19 cellular contexts compared by ENCODE assay signal in genomic region chrX:97397371-97397770, GRCh38.
DNase-seq lines count a peak whose midpoint lies in the region; ATAC-seq, FAIRE-seq and TF ChIP-seq lines count a peak whose summit lies in the region.
"Had no signal": no experiment of that assay in that cellular context is flagged by ENCODE, and none has a peak within 500 bp of the region (broad histone marks: within the 10 kb centered on the region; RNA-seq: fewer than 3 reads in every experiment).

No MANE protein-coding gene starts in this region.

- no peak for DNase-seq in activated CD8-positive, alpha-beta memory T cell treated with anti-CD3 and anti-CD28 coated beads, Interleukin-2, amount 10 ng/mL, durations not matched to agents 7 days and 5 days
- DNase-seq in activated CD8-positive, alpha-beta memory T cell treated with anti-CD3 and anti-CD28 coated beads, Interleukin-2, amount 50 U/mL, for 48 hours: no peak
- DNase-seq in NCI-H226 (peak; percentile 39), astrocyte (ENCODE audit: low read depth) (peak; percentile 58), smooth muscle cell (lab: John Stamatoyannopoulos, UW; ENCODE audit: unreplicated experiment) (no peak), left cardiac atrium (no peak), NCI-H1694 (lab: John Stamatoyannopoulos, UW) (no peak)
- DNase-seq: ACHN; activated B cell treated with CpG ODN at 0.5 μM for 24 hours; effector CD4-positive, alpha-beta T cell; GDM1; NCI-H1092; NCI-H345; stimulated activated CD4-positive, alpha-beta T cell treated with anti-CD3 and anti-CD28 coated beads, Interleukin-2, amount 100 ng/mL, for 48 hours; uterus had no signal

- TF ChIP-seq POLR2A in GM18505 (IDR thresholded peaks at IDR 0.05; ENCODE audit: borderline replicate concordance, extremely low read depth, insufficient read depth, insufficient read length): no peak

- WGBS in smooth muscle cell (ENCODE audit: low lambda C conversion rate): 27% methylated on average over 3 of the region's 3 CpGs

- H2AFZ ChIP-seq in astrocyte (ENCODE audit: low read depth, low read length) (no peak overlapping the region), smooth muscle cell (ENCODE audit: low read depth) (no peak overlapping the region)

- H3K4me2 ChIP-seq in astrocyte (ENCODE audit: low read length) (peak overlapping the region; percentile 36), smooth muscle cell (peak overlapping the region; percentile 62)
- H3K4me2 ChIP-seq: neural progenitor cell had no signal

- H3K4me1 ChIP-seq in astrocyte (ENCODE audit: insufficient read depth, low read length) (peaks cover 3% of the 10 kb centered on the region), smooth muscle cell (ENCODE audit: low read depth) (peaks cover 15% of the 10 kb centered on the region)
- H3K4me1 ChIP-seq: right atrium auricular region, uterus had no signal

- H3K79me2 ChIP-seq in astrocyte (ENCODE audit: insufficient read depth, low read length): no peaks in the 10 kb centered on the region
- no peaks in the 10 kb centered on the region for H3K79me2 ChIP-seq in smooth muscle cell (ENCODE audit: low read depth)

- peaks cover 48% of the 10 kb centered on the region for H3K4me1 Mint-ChIP-seq in activated CD8-positive, alpha-beta memory T cell treated with anti-CD3 and anti-CD28 coated beads, Interleukin-2, amount 10 ng/mL, durations not matched to agents 7 days and 5 days
- peaks cover 34% of the 10 kb centered on the region for H3K4me1 Mint-ChIP-seq in astrocyte (ENCODE audit: low read depth, unreplicated experiment)

- intact Hi-C loops in left cardiac atrium (cut with DNase I): no loop called here

- peak overlapping the region; percentile 88 for H3K27ac Mint-ChIP-seq in activated CD8-positive, alpha-beta memory T cell treated with anti-CD3 and anti-CD28 coated beads, Interleukin-2, amount 10 ng/mL, durations not matched to agents 7 days and 5 days
- peak overlapping the region; percentile 76 for H3K27ac Mint-ChIP-seq in astrocyte (ENCODE audit: unreplicated experiment)
- H3K27ac Mint-ChIP-seq: activated B cell treated with CpG ODN at 0.5 μM for 24 hours, neural progenitor cell had no signal

- ATAC-seq in activated CD8-positive, alpha-beta memory T cell treated with anti-CD3 and anti-CD28 coated beads, Interleukin-2, amount 10 ng/mL, durations not matched to agents 7 days and 5 days: no peak
- ATAC-seq in left cardiac atrium: no peak
- ATAC-seq in GM18505 (IDR thresholded peaks at IDR 0.05; ENCODE audit: unreplicated experiment): no peak

- no peak for TF ChIP-seq CTCF in astrocyte (IDR thresholded peaks at IDR 0.05; ENCODE audit: insufficient read depth, low read depth, low read length)
- TF ChIP-seq CTCF in smooth muscle cell (IDR thresholded peaks at IDR 0.05; ENCODE audit: borderline replicate concordance, insufficient read depth, poor library complexity, severe bottlenecking): no peak

- H3K4me3 ChIP-seq in astrocyte (ENCODE audit: insufficient read depth, low read depth, low read length): no peak overlapping the region
- H3K4me3 ChIP-seq in smooth muscle cell: no peak overlapping the region
- H3K4me3 ChIP-seq: neural progenitor cell, right atrium auricular region, uterus had no signal

- no peaks in the 10 kb centered on the region for H4K20me1 ChIP-seq in astrocyte (ENCODE audit: insufficient read depth, low read length)
- no peaks in the 10 kb centered on the region for H4K20me1 ChIP-seq in smooth muscle cell (ENCODE audit: low read depth)

- H3K9ac ChIP-seq in astrocyte (ENCODE audit: low read length) (no peak overlapping the region), smooth muscle cell (ENCODE audit: low read depth) (peak overlapping the region; percentile 25)
- H3K9ac ChIP-seq: neural progenitor cell had no signal

- H3K27me3 ChIP-seq in astrocyte (ENCODE audit: insufficient read depth, low read length): no peaks in the 10 kb centered on the region
- H3K27me3 ChIP-seq in smooth muscle cell (ENCODE audit: low read depth): no peaks in the 10 kb centered on the region
- H3K27me3 ChIP-seq: neural progenitor cell, right atrium auricular region, uterus had no signal

- H3K4me3 Mint-ChIP-seq in activated CD8-positive, alpha-beta memory T cell treated with anti-CD3 and anti-CD28 coated beads, Interleukin-2, amount 10 ng/mL, durations not matched to agents 7 days and 5 days: no peak overlapping the region
- H3K4me3 Mint-ChIP-seq in astrocyte (ENCODE audit: unreplicated experiment): no peak overlapping the region
- H3K4me3 Mint-ChIP-seq: activated B cell treated with CpG ODN at 0.5 μM for 24 hours, neural progenitor cell had no signal

- H3K36me3 Mint-ChIP-seq in activated CD8-positive, alpha-beta memory T cell treated with anti-CD3 and anti-CD28 coated beads, Interleukin-2, amount 10 ng/mL, durations not matched to agents 7 days and 5 days: peaks cover 5% of the 10 kb centered on the region
- H3K36me3 Mint-ChIP-seq in astrocyte (ENCODE audit: low read depth, unreplicated experiment): no peaks in the 10 kb centered on the region
- H3K36me3 Mint-ChIP-seq: neural progenitor cell had no signal

- peaks cover 17% of the 10 kb centered on the region for H3F3A ChIP-seq in smooth muscle cell (ENCODE audit: low read depth)

- FAIRE-seq in astrocyte (lab: Jason Lieb, UNC): no peak
- FAIRE-seq: bronchial epithelial cell had no signal

- H3K9me3 ChIP-seq in astrocyte (ENCODE audit: insufficient read depth, low read depth, low read length) (no peaks in the 10 kb centered on the region), smooth muscle cell (replicated peaks; ENCODE audit: low read depth) (no peaks in the 10 kb centered on the region)
- H3K9me3 ChIP-seq: right atrium auricular region, uterus had no signal

- no peaks in the 10 kb centered on the region for H3K27me3 Mint-ChIP-seq in activated CD8-positive, alpha-beta memory T cell treated with anti-CD3 and anti-CD28 coated beads, Interleukin-2, amount 10 ng/mL, durations not matched to agents 7 days and 5 days
- H3K27me3 Mint-ChIP-seq in astrocyte (ENCODE audit: low read depth, unreplicated experiment): no peaks in the 10 kb centered on the region
- H3K27me3 Mint-ChIP-seq: activated B cell treated with CpG ODN at 0.5 μM for 24 hours had no signal

- no peak overlapping the region for H3K27ac ChIP-seq in astrocyte (ENCODE audit: low read depth, low read length)
- H3K27ac ChIP-seq in smooth muscle cell (ENCODE audit: low read depth): peak overlapping the region; percentile 88
- H3K27ac ChIP-seq: neural progenitor cell, right atrium auricular region, uterus had no signal

- H3K36me3 ChIP-seq in astrocyte (ENCODE audit: insufficient read depth, low read length): no peaks in the 10 kb centered on the region
- no peaks in the 10 kb centered on the region for H3K36me3 ChIP-seq in smooth muscle cell (ENCODE audit: low read depth)
- H3K36me3 ChIP-seq: neural progenitor cell, right atrium auricular region, uterus had no signal

- CTCF ChIA-PET in activated CD8-positive, alpha-beta memory T cell treated with anti-CD3 and anti-CD28 coated beads, Interleukin-2, amount 10 ng/mL, durations not matched to agents 7 days and 5 days (lab: Charles Lee): no interaction called here

- no peaks in the 10 kb centered on the region for H3K9me3 Mint-ChIP-seq in activated CD8-positive, alpha-beta memory T cell treated with anti-CD3 and anti-CD28 coated beads, Interleukin-2, amount 10 ng/mL, durations not matched to agents 7 days and 5 days (ENCODE audit: low read depth)
- H3K9me3 Mint-ChIP-seq in astrocyte (ENCODE audit: unreplicated experiment): peaks cover 2% of the 10 kb centered on the region
- H3K9me3 Mint-ChIP-seq: activated B cell treated with CpG ODN at 0.5 μM for 24 hours, neural progenitor cell had no signal

Comparison
In these comparisons a context has a peak if more than half of its experiments do, and no peak if none do; other contexts are left out.
1. DNase-seq: peak in NCI-H226 (single experiment) and astrocyte (single experiment); none in activated CD8-positive, alpha-beta memory T cell treated with anti-CD3 and anti-CD28 coated beads, Interleukin-2, amount 10 ng/mL, durations not matched to agents 7 days and 5 days (single experiment), activated CD8-positive, alpha-beta memory T cell treated with anti-CD3 and anti-CD28 coated beads, Interleukin-2, amount 50 U/mL, for 48 hours (single experiment), smooth muscle cell (single experiment), left cardiac atrium (single experiment) and NCI-H1694 (single experiment).